8 cellular contexts compared by ENCODE assay signal in the genomic region with DNA sequence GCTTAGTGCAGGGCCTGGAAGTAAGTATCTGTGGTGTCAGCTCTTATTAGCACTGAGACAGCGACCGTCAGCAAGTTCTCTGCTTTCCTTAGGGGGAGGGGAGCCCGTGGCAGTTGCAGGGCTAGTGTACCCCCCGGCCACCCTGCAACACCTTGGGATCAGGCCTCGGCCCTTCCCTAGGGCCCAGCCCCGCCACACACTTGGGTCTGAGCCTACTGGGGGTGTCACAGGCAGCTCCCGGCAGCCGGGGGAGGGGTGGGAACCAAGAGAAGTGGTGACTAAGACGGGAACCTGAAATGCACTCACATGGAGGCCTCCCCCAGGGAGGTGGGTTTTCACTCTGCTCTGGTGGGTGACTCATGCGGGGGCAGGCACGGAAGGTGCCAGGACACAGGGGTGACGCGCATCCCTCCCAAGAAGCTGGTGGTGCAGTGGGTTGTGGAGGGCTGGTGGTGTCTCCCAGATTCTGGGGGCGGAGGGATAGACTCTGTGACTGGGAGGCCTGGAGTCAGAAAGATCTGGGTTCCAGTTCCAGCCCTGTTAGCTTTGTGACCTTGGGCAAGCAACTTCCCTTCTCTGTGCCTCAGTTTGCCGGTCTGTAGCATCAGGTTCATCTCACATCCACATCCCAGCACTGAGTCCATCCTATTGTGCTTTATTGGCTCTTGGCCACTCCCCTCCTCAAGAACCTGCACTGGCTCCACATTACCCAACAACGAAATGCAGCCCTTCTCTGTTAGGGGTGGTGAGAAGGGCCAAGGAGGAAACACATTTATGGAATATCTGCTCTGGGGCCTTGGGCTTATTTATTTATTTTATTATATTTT. TPM values are rescaled to one million over a fixed set of nuclear protein-coding genes. Genes with fewer than 3 reads are reported as not detected.
DNase-seq lines count a peak whose midpoint lies in the region; ATAC-seq and TF ChIP-seq lines count a peak whose summit lies in the region.

No MANE protein-coding gene starts in this region.

- no peaks in the 10 kb centered on the region for H3K27me3 ChIP-seq in H7 (ENCODE audit: control insufficient read depth, insufficient read depth, low read length)
- H3K27me3 ChIP-seq in adipocyte (replicated peaks; ENCODE audit: control insufficient read depth, insufficient read depth, low read length): peaks cover 3% of the 10 kb centered on the region

- no peaks in the 10 kb centered on the region for H3K36me3 Mint-ChIP-seq in T-helper 17 cell (ENCODE audit: low read depth)
- no peaks in the 10 kb centered on the region for H3K36me3 Mint-ChIP-seq in stimulated activated naive B cell treated with anti-CD40 and anti-IgM and Interleukin-4, amounts not matched to agents 10 μg/mL and 1 μg/mL and 100 μg/mL, for 72 hours
- H3K36me3 Mint-ChIP-seq in type B pancreatic cell: no peaks in the 10 kb centered on the region

- H3K4me1 ChIP-seq in adipocyte (ENCODE audit: control insufficient read depth, insufficient read depth, low read length) (peaks cover 14% of the 10 kb centered on the region), mesodermal cell (ENCODE audit: control insufficient read depth, insufficient read depth, low read length, poor library complexity, severe bottlenecking) (peaks cover 9% of the 10 kb centered on the region)

- H3K9ac ChIP-seq in adipocyte (ENCODE audit: low read length): no peak overlapping the region

- H3K27me3 Mint-ChIP-seq in T-helper 17 cell: no peaks in the 10 kb centered on the region
- H3K27me3 Mint-ChIP-seq in stimulated activated naive B cell treated with anti-CD40 and anti-IgM and Interleukin-4, amounts not matched to agents 10 μg/mL and 1 μg/mL and 100 μg/mL, for 72 hours: peaks cover 10 to 17% of the 10 kb centered on the region in 2 donors
- H3K27me3 Mint-ChIP-seq in type B pancreatic cell: no peaks in the 10 kb centered on the region

- no peaks in the 10 kb centered on the region for H3K9me3 Mint-ChIP-seq in stimulated activated naive B cell treated with anti-CD40 and anti-IgM and Interleukin-4, amounts not matched to agents 10 μg/mL and 1 μg/mL and 100 μg/mL, for 72 hours
- no peaks in the 10 kb centered on the region for H3K9me3 Mint-ChIP-seq in type B pancreatic cell

- H3K36me3 ChIP-seq in H7 (replicated peaks; ENCODE audit: control insufficient read depth, insufficient read depth, low read length) (no peaks in the 10 kb centered on the region), adipocyte (ENCODE audit: control insufficient read depth, insufficient read depth, low read length, severe bottlenecking) (no peaks in the 10 kb centered on the region), mesodermal cell (ENCODE audit: control insufficient read depth, insufficient read depth, low read length) (no peaks in the 10 kb centered on the region)

- H3K27ac Mint-ChIP-seq in T-helper 17 cell: no peak overlapping the region
- no peak overlapping the region for H3K27ac Mint-ChIP-seq in stimulated activated naive B cell treated with anti-CD40 and anti-IgM and Interleukin-4, amounts not matched to agents 10 μg/mL and 1 μg/mL and 100 μg/mL, for 72 hours
- no peak overlapping the region for H3K27ac Mint-ChIP-seq in type B pancreatic cell

- WGBS in mesodermal cell (ENCODE audit: insufficient coverage in 2 of 2), 2 experiments: 37 to 48% methylated on average over 10 to 15 of the region's 16 CpGs

- H3K4me3 Mint-ChIP-seq in T-helper 17 cell: peak overlapping the region; percentile 25
- H3K4me3 Mint-ChIP-seq in stimulated activated naive B cell treated with anti-CD40 and anti-IgM and Interleukin-4, amounts not matched to agents 10 μg/mL and 1 μg/mL and 100 μg/mL, for 72 hours: no peak overlapping the region
- no peak overlapping the region for H3K4me3 Mint-ChIP-seq in type B pancreatic cell

- no peak overlapping the region for H3K4me3 ChIP-seq in H7 (ENCODE audit: insufficient read depth, low read depth, low read length)
- no peak overlapping the region for H3K4me3 ChIP-seq in adipocyte (ENCODE audit: low read length)
- H3K4me3 ChIP-seq in mesodermal cell (ENCODE audit: extremely low read depth, insufficient read depth, low read length, poor library complexity, severe bottlenecking): no peak overlapping the region

- TF ChIP-seq CTCF in type B pancreatic cell (conservative IDR thresholded peaks at IDR 0.05): no peak

- H3K4me1 Mint-ChIP-seq in T-helper 17 cell (peaks cover 18% of the 10 kb centered on the region), type B pancreatic cell (ENCODE audit: unreplicated experiment) (no peaks in the 10 kb centered on the region)
- H3K4me1 Mint-ChIP-seq in stimulated activated naive B cell treated with anti-CD40 and anti-IgM and Interleukin-4, amounts not matched to agents 10 μg/mL and 1 μg/mL and 100 μg/mL, for 72 hours: peaks cover 5 to 9% of the 10 kb centered on the region in 2 donors

- peak overlapping the region; percentile 81 for H3K27ac ChIP-seq in mesodermal cell (ENCODE audit: low read depth, low read length, severe bottlenecking)

- peak; percentile 67 for ATAC-seq in T-helper 17 cell
- ATAC-seq in stimulated activated naive B cell treated with anti-CD40 and anti-IgM and Interleukin-4, amounts not matched to agents 10 μg/mL and 1 μg/mL and 100 μg/mL, for 72 hours (replicated peaks): peak; percentile 76 to 93
- ATAC-seq in GM19324 (IDR thresholded peaks at IDR 0.05; ENCODE audit: low FRiP score, unreplicated experiment): no peak

- peak; percentile 68 for DNase-seq in H7
- peak in 1 of 3 donors; percentile 17 for DNase-seq in T-helper 17 cell
- peak; percentile 58 for DNase-seq in adipocyte (ENCODE audit: low read depth)
- peak; percentile 25 for DNase-seq in stimulated activated naive B cell treated with anti-CD40 and anti-IgM and Interleukin-4, amounts not matched to agents 10 μg/mL and 1 μg/mL and 100 μg/mL, for 72 hours
- DNase-seq in type B pancreatic cell (ENCODE audit: extremely low spot score, unreplicated experiment): no peak
- no peak for DNase-seq in SKM-1 treated with dmso at 0.1 percent for 144 hours (lab: John Stamatoyannopoulos, UW; ENCODE audit: unreplicated experiment)

- H3K9me3 ChIP-seq in T-helper 17 cell (ENCODE audit: control insufficient read depth, low read length, poor library complexity, severe bottlenecking): no peaks in the 10 kb centered on the region
- no peaks in the 10 kb centered on the region for H3K9me3 ChIP-seq in adipocyte (ENCODE audit: control insufficient read depth, low read length)
- no peaks in the 10 kb centered on the region for H3K9me3 ChIP-seq in mesodermal cell (ENCODE audit: control insufficient read depth, low read length)

RNA-seq across cellular contexts. Expression of a gene that starts 44.5 kb away (rescaled TPM):
- total RNA-seq in H7 (2014; rRNA removed; shearing (Covaris generic)): 0.74 and 1.5 TPM in 2 replicates
- total RNA-seq in T-helper 17 cell: 100 to 1,000 TPM; 191 to 193 TPM
- 2.8 TPM for polyA plus RNA-seq in mesodermal cell (2013, experiment 1 of 2)
- polyA plus RNA-seq in mesodermal cell (2013, experiment 2 of 2): 4.2 TPM
- total RNA-seq in type B pancreatic cell (ENCODE audit: low replicate concordance): 3.8 and 8.5 TPM in 2 replicates

RNA-seq across cellular contexts. Expression of a gene that starts 54.8 kb away (rescaled TPM):
- 58.6 and 65.3 TPM in 2 replicates for total RNA-seq in H7 (2014; rRNA removed; shearing (Covaris generic))
- total RNA-seq in T-helper 17 cell (10 to 100 TPM; 24.4 to 28.1 TPM), type B pancreatic cell (ENCODE audit: low replicate concordance) (54.5 and 61.2 TPM in 2 replicates)
- 41.2 TPM for polyA plus RNA-seq in mesodermal cell (2013, experiment 1 of 2)
- 33.3 TPM for polyA plus RNA-seq in mesodermal cell (2013, experiment 2 of 2)

Comparison
In these comparisons a context has a peak if more than half of its experiments do, and no peak if none do; other contexts are left out.
1. DNase-seq: peak in H7 (single experiment), adipocyte (single experiment) and stimulated activated naive B cell treated with anti-CD40 and anti-IgM and Interleukin-4, amounts not matched to agents 10 μg/mL and 1 μg/mL and 100 μg/mL, for 72 hours (single experiment); none in type B pancreatic cell (single experiment) and SKM-1 treated with dmso at 0.1 percent for 144 hours (single experiment).
2. RNA of a gene that starts 44.5 kb away (total RNA-seq): 191 to 193 TPM in T-helper 17 cell; 3.8 to 8.5 TPM in type B pancreatic cell and 0.74 to 1.5 TPM in H7; every median in the first group is over 10 times any median in the second.